14 cellular contexts compared by ENCODE assay signal in the genomic region with DNA sequence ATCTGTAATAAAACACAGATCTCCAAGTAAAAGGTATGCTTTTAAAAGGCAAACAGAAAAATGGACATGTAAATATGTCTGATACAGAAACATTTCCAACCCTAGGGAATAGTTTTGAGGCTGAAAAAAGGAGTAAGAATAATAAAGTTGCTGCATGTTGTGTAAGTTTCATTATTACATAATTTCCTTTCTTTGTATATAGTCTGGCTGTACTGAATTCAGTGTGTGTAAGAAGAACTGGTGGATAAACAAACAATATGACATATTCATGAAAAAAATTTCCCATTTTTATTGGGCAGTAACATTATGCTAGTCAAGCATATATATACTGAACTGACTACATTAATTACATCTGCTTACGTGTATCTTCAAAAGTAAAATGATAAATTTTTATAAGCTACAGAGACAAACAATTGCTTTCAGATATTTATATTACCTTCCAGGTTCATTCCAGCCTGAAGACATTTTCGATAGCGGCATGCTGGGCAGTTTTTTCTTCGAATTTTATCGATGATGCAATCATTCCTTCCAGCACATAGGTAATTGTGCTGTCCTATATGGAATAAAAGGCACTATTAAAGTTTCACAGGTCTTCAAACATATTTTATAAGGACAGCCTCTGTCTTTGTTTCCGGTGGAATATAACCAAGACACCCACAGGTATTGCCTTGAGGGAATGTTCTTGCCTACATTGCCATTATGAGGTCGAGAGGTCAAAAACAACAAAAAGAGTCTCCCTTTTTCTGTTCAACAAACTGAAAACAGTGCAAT.
A peak's percentile ranks its signal among the peaks of the same experiment; 100 is the strongest.
DNase-seq lines count a peak whose midpoint lies in the region; ATAC-seq, FAIRE-seq and TF ChIP-seq lines count a peak whose summit lies in the region.
"Had no signal": no experiment of that assay in that cellular context is flagged by ENCODE, and none has a peak within 500 bp of the region (broad histone marks: within the 10 kb centered on the region; RNA-seq: fewer than 3 reads in every experiment).

No MANE protein-coding gene starts in this region.

- peak overlapping the region in 1 of 2 experiments; percentile 38; a peak in 1 of 6 replicates for H3K27ac ChIP-seq in A549
- peak overlapping the region; percentile 58; the same call in 1 of the 2 replicates for H3K27ac ChIP-seq in IMR-90 (ENCODE audit: insufficient read depth, low read length)
- H3K27ac ChIP-seq in foreskin keratinocyte, result peak overlapping the region; percentile 37
- H3K27ac ChIP-seq: ovary had no signal

- POLR2A ChIA-PET in A549 (lab: Yijun Ruan, JAX) (no interaction called here), IMR-90 (lab: Charles Lee; ENCODE audit: unreplicated experiment) (no interaction called here)

- BruUV-seq in IMR-90 (replicated peaks; lab: Mats Ljungman, UMichigan), result no TSS peak

- no peak overlapping the region for H3K14ac ChIP-seq in IMR-90 (replicated peaks; ENCODE audit: low read depth, low read length)

- intact Hi-C loops in IMR-90 (cut with micrococcal nuclease), result loop anchor here (5.0 kb wide), 1 partner anchor 92 kb away; a partner anchor contains a TSS

- H3K56ac ChIP-seq in IMR-90 (ENCODE audit: extremely low read depth, insufficient read depth, low read length), result no peak overlapping the region

- no peak overlapping the region for H2AK9ac ChIP-seq in IMR-90 (replicated peaks; ENCODE audit: low read depth, low read length, poor library complexity)

- H2BK20ac ChIP-seq in IMR-90 (ENCODE audit: low read depth, low read length), result 0 out of 2 replicates have a peak overlapping the region, but pooled peaks have one; percentile 9

- H2AFZ ChIP-seq in IMR-90 (replicated peaks; ENCODE audit: low read length, poor library complexity), result no peak overlapping the region

- peak overlapping the region; percentile 65; the same call in 1 of the 2 replicates for H3K18ac ChIP-seq in IMR-90 (ENCODE audit: low read depth, low read length)

- TF ChIP-seq POLR2A in A549 (IDR thresholded peaks at IDR 0.05; ENCODE audit: low read length), result no peak
- no peak for TF ChIP-seq POLR2A in IMR-90 (IDR thresholded peaks at IDR 0.05; ENCODE audit: low read depth, low read length)

- TF ChIP-seq CTCF in A549 (IDR thresholded peaks at IDR 0.05) (no peak), IMR-90 (conservative IDR thresholded peaks at IDR 0.05; ENCODE audit: low read depth, low read length) (no peak), foreskin keratinocyte (conservative IDR thresholded peaks at IDR 0.05) (no peak)

- H3K9me1 ChIP-seq in IMR-90 (ENCODE audit: insufficient read depth, low read length), result peaks cover 6% of the 10 kb centered on the region

- dilution Hi-C loops in IMR-90 (cut with HindIII; ENCODE audit: low sequenced_read_pairs, unreplicated experiment), result no loop called here

- peaks cover 93% of the 10 kb centered on the region for H3K36me3 Mint-ChIP-seq in activated T-helper 17 cell treated with anti-CD3 and anti-CD28 coated beads, Interleukin-2, amount 50 U/mL, for 72 hours (ENCODE audit: low read depth)
- H3K36me3 Mint-ChIP-seq in activated naive CD8-positive, alpha-beta T cell treated with anti-CD3 and anti-CD28 coated beads, Interleukin-2, amount 50 U/mL, for 24 hours (ENCODE audit: low read depth), result peaks cover 71% of the 10 kb centered on the region

- CTCF ChIA-PET in A549 (lab: Yijun Ruan, JAX), result interaction anchor here (0.7 kb wide), 1 partner anchor 24 kb away, joined by 3 read pairs; no protein-coding TSS in a partner anchor
- CTCF ChIA-PET in IMR-90 (lab: Yijun Ruan, JAX), result no interaction called here

- 0 out of 2 replicates have a peak overlapping the region, but pooled peaks have one; percentile 25 for H2AK5ac ChIP-seq in IMR-90 (ENCODE audit: low read depth, low read length)

- no peak overlapping the region for H2BK15ac ChIP-seq in IMR-90 (ENCODE audit: low read depth, low read length)

- H4K91ac ChIP-seq in IMR-90 (ENCODE audit: insufficient read depth, low read depth, low read length), result no peak overlapping the region; the same call in 1 of the 2 replicates

- TF ChIP-seq RAD21 in A549 (conservative IDR thresholded peaks at IDR 0.05 in 1 of 2, IDR thresholded peaks at IDR 0.05 in 1 of 2), result no peak
- no peak for TF ChIP-seq RAD21 in IMR-90 (IDR thresholded peaks at IDR 0.05; ENCODE audit: low read length)

- H3K9me3 ChIP-seq in A549 (peaks cover 6% of the 10 kb centered on the region; the same call in 2 of the 3 replicates), IMR-90 (ENCODE audit: control insufficient read depth, insufficient read depth, low read length) (no peaks in the 10 kb centered on the region; the same call in 1 of the 2 replicates)
- H3K9me3 ChIP-seq: ovary had no signal

- no peaks in the 10 kb centered on the region for H3K27me3 ChIP-seq in IMR-90 (ENCODE audit: control insufficient read depth, insufficient read depth, low read length)
- H3K27me3 ChIP-seq in foreskin keratinocyte, result no peaks in the 10 kb centered on the region
- H3K27me3 ChIP-seq: ovary had no signal

- TF ChIP-seq EP300 in A549 (IDR thresholded peaks at IDR 0.05), result no peak

- H3K79me1 ChIP-seq in IMR-90 (ENCODE audit: low read depth in 1 of 2, low read length in 2 of 2), result peaks cover 22 to 48% of the 10 kb centered on the region in 2 experiments

- H3K4me1 ChIP-seq in A549, result peaks cover 48% of the 10 kb centered on the region
- H3K4me1 ChIP-seq in IMR-90 (ENCODE audit: control insufficient read depth, insufficient read depth, low read length), result peaks cover 19% of the 10 kb centered on the region
- peaks cover 33% of the 10 kb centered on the region for H3K4me1 ChIP-seq in foreskin keratinocyte

- WGBS in A549 (ENCODE audit: missing lambda C conversion rate), result 88% methylated on average over 7 of the region's 7 CpGs
- WGBS in IMR-90 (ENCODE audit: extremely low coverage in 2 of 2, insufficient read length in 1 of 2), 2 experiments, result 100% methylated on average over 2 of the region's 7 CpGs; no CpG with 5 or more reads in 1 of the 2 experiments

- in situ Hi-C loops in IMR-90 (cut with MboI; ENCODE audit: low sequenced_read_pairs), result no loop called here

- H2BK5ac ChIP-seq in IMR-90 (ENCODE audit: low read depth, low read length, poor library complexity, severe bottlenecking), result peak overlapping the region; percentile 52

- DNase-seq in A549 (ENCODE audit: low read depth in 1 of 2, low spot score in 1 of 2) (no peak), IMR-90 (peak; percentile 77), foreskin keratinocyte (no peak), mucosa of gallbladder (ENCODE audit: low spot score) (no peak), amygdala (lab: John Stamatoyannopoulos, UW) (no peak)
- no peak for DNase-seq in activated naive CD8-positive, alpha-beta T cell treated with anti-CD3 and anti-CD28 coated beads, Interleukin-2, amount 50 U/mL, for 24 hours
- DNase-seq: activated naive CD4-positive, alpha-beta T cell treated with anti-CD3 and anti-CD28 coated beads, Interleukin-2, amount 10 ng/mL, durations not matched to agents 7 days and 5 days; Calu3; NCI-H1417 treated with DMSO at 0.1 percent for 48 hours; NCI-H510A; ovary had no signal

- H3K4ac ChIP-seq in IMR-90 (ENCODE audit: low read depth, low read length), result peak overlapping the region; percentile 50; the same call in 1 of the 2 replicates

- H3K23ac ChIP-seq in IMR-90 (ENCODE audit: low read depth, low read length), result no peak overlapping the region

- H2BK120ac ChIP-seq in IMR-90 (ENCODE audit: low read depth, low read length), result peak overlapping the region; percentile 68; the same call in 1 of the 2 replicates

- H4K20me1 ChIP-seq in IMR-90 (ENCODE audit: insufficient read depth, low read length), result no peaks in the 10 kb centered on the region; the same call in none of the 2 replicates

- no peaks in the 10 kb centered on the region for H3K9me3 Mint-ChIP-seq in activated T-helper 17 cell treated with anti-CD3 and anti-CD28 coated beads, Interleukin-2, amount 50 U/mL, for 72 hours
- peaks cover 11% of the 10 kb centered on the region for H3K9me3 Mint-ChIP-seq in activated naive CD8-positive, alpha-beta T cell treated with anti-CD3 and anti-CD28 coated beads, Interleukin-2, amount 50 U/mL, for 24 hours

- ATAC-seq in A549, result no peak
- peak; percentile 44 for ATAC-seq in IMR-90 (ENCODE audit: low read depth)
- ATAC-seq in activated T-helper 17 cell treated with anti-CD3 and anti-CD28 coated beads, Interleukin-2, amount 50 U/mL, for 72 hours (replicated peaks), result peak; percentile 6
- ATAC-seq in foreskin keratinocyte, result no peak
- ATAC-seq in activated naive CD8-positive, alpha-beta T cell treated with anti-CD3 and anti-CD28 coated beads, Interleukin-2, amount 50 U/mL, for 24 hours, result no peak
- ATAC-seq in HG03521 (IDR thresholded peaks at IDR 0.05; ENCODE audit: unreplicated experiment), result no peak

- FAIRE-seq in A549 (lab: Jason Lieb, UNC), result no peak
- FAIRE-seq: HTR-8/SVneo had no signal

- no peak overlapping the region for H3K9ac ChIP-seq in IMR-90 (ENCODE audit: low read depth, low read length)

- H3K4me2 ChIP-seq in A549 (no peak overlapping the region), IMR-90 (ENCODE audit: low read depth, low read length) (no peak overlapping the region)

- peak overlapping the region; percentile 22 for H3K27ac Mint-ChIP-seq in activated T-helper 17 cell treated with anti-CD3 and anti-CD28 coated beads, Interleukin-2, amount 50 U/mL, for 72 hours
- H3K27ac Mint-ChIP-seq in activated naive CD8-positive, alpha-beta T cell treated with anti-CD3 and anti-CD28 coated beads, Interleukin-2, amount 50 U/mL, for 24 hours, result no peak overlapping the region
- H3K27ac Mint-ChIP-seq: activated naive CD4-positive, alpha-beta T cell treated with anti-CD3 and anti-CD28 coated beads, Interleukin-2, amount 10 ng/mL, durations not matched to agents 7 days and 5 days had no signal

- no peaks in the 10 kb centered on the region for H3K27me3 Mint-ChIP-seq in activated T-helper 17 cell treated with anti-CD3 and anti-CD28 coated beads, Interleukin-2, amount 50 U/mL, for 72 hours
- H3K27me3 Mint-ChIP-seq in activated naive CD8-positive, alpha-beta T cell treated with anti-CD3 and anti-CD28 coated beads, Interleukin-2, amount 50 U/mL, for 24 hours, result no peaks in the 10 kb centered on the region
- H3K27me3 Mint-ChIP-seq: activated naive CD4-positive, alpha-beta T cell treated with anti-CD3 and anti-CD28 coated beads, Interleukin-2, amount 10 ng/mL, durations not matched to agents 7 days and 5 days had no signal

- H3K4me1 Mint-ChIP-seq in activated T-helper 17 cell treated with anti-CD3 and anti-CD28 coated beads, Interleukin-2, amount 50 U/mL, for 72 hours, result peaks cover 28% of the 10 kb centered on the region
- H3K4me1 Mint-ChIP-seq in activated naive CD8-positive, alpha-beta T cell treated with anti-CD3 and anti-CD28 coated beads, Interleukin-2, amount 50 U/mL, for 24 hours, result peaks cover 43% of the 10 kb centered on the region
- H3K4me1 Mint-ChIP-seq: activated naive CD4-positive, alpha-beta T cell treated with anti-CD3 and anti-CD28 coated beads, Interleukin-2, amount 10 ng/mL, durations not matched to agents 7 days and 5 days had no signal

- no peak overlapping the region for H4K8ac ChIP-seq in IMR-90 (ENCODE audit: low read depth in 2 of 2, low read length in 2 of 2)

- H4K5ac ChIP-seq in IMR-90 (ENCODE audit: low read depth, low read length), result no peak overlapping the region; the same call in 1 of the 2 replicates

- peaks cover 17% of the 10 kb centered on the region for H3K36me3 ChIP-seq in IMR-90 (ENCODE audit: control insufficient read depth, insufficient read depth, low read length)
- H3K36me3 ChIP-seq: ovary had no signal

- no peak overlapping the region for H3K4me3 Mint-ChIP-seq in activated T-helper 17 cell treated with anti-CD3 and anti-CD28 coated beads, Interleukin-2, amount 50 U/mL, for 72 hours
- H3K4me3 Mint-ChIP-seq in activated naive CD8-positive, alpha-beta T cell treated with anti-CD3 and anti-CD28 coated beads, Interleukin-2, amount 50 U/mL, for 24 hours, result no peak overlapping the region
- H3K4me3 Mint-ChIP-seq: activated naive CD4-positive, alpha-beta T cell treated with anti-CD3 and anti-CD28 coated beads, Interleukin-2, amount 10 ng/mL, durations not matched to agents 7 days and 5 days had no signal

- H3K4me3 ChIP-seq in A549 (no peak overlapping the region), IMR-90 (ENCODE audit: insufficient read depth, low read depth, low read length) (no peak overlapping the region)
- H3K4me3 ChIP-seq: ovary had no signal

Comparison
In these comparisons a context has a peak if more than half of its experiments do, and no peak if none do; other contexts are left out.
1. ATAC-seq: peak in IMR-90 (single experiment) and activated T-helper 17 cell treated with anti-CD3 and anti-CD28 coated beads, Interleukin-2, amount 50 U/mL, for 72 hours (single experiment); none in A549 (0 of 2), foreskin keratinocyte (single experiment), activated naive CD8-positive, alpha-beta T cell treated with anti-CD3 and anti-CD28 coated beads, Interleukin-2, amount 50 U/mL, for 24 hours (single experiment) and HG03521 (single experiment).